10 cellular contexts compared by ENCODE assay signal in genomic region chr7:28570113-28570969, GRCh38.
DNase-seq lines count a peak whose midpoint lies in the region; ATAC-seq and TF ChIP-seq lines count a peak whose summit lies in the region.
"Had no signal": no experiment of that assay in that cellular context is flagged by ENCODE, and none has a peak within 500 bp of the region (broad histone marks: within the 10 kb centered on the region; RNA-seq: fewer than 3 reads in every experiment).

No MANE protein-coding gene starts in this region.

- H3K27ac Mint-ChIP-seq in HFFc6, result peak overlapping the region; percentile 54; the same call in 1 of the 2 replicates
- no peak overlapping the region for H3K27ac Mint-ChIP-seq in memory B cell
- H3K27ac Mint-ChIP-seq: T-helper 1 cell treated with Interleukin-12 subunit alpha and Interleukin-12 subunit beta and Interleukin-4 antibody, amounts not matched to agents 30 μg/mL and 1 μg/mL, for 36 hours had no signal

- no peak overlapping the region for H3K27ac ChIP-seq in A673 (ENCODE audit: low read depth, low read length, poor library complexity, severe bottlenecking)
- H3K27ac ChIP-seq: neutrophil had no signal

- POLR2A ChIA-PET in A673 (lab: Charles Lee; ENCODE audit: low non-redundant PET), result no interaction called here

- CTCF ChIA-PET in A673 (lab: Charles Lee), result no interaction called here

- intact Hi-C loops in A673 (cut with micrococcal nuclease; ENCODE audit: unreplicated experiment), result no loop called here

- H3K9me3 ChIP-seq in A673 (ENCODE audit: low read depth, low read length, poor library complexity, severe bottlenecking), result no peaks in the 10 kb centered on the region
- H3K9me3 ChIP-seq: neutrophil had no signal

- BruUV-seq in A673 (replicated peaks; lab: Mats Ljungman, UMichigan), result no TSS peak

- no peaks in the 10 kb centered on the region for H3K36me3 ChIP-seq in A673 (ENCODE audit: insufficient read depth, low read length, poor library complexity, severe bottlenecking)
- H3K36me3 ChIP-seq: neutrophil had no signal

- ATAC-seq in GM18520 (IDR thresholded peaks at IDR 0.05; ENCODE audit: unreplicated experiment), result peak; percentile 46
- peak; percentile 57 for ATAC-seq in HG03521 (IDR thresholded peaks at IDR 0.05; ENCODE audit: unreplicated experiment)
- ATAC-seq in memory B cell (ENCODE audit: low read depth), result peak; percentile 85

- no peak overlapping the region for H3K4me3 ChIP-seq in A673 (ENCODE audit: low read depth, low read length, poor library complexity, severe bottlenecking)

- H3K36me3 Mint-ChIP-seq in HFFc6 (ENCODE audit: low read depth) (peaks cover 9% of the 10 kb centered on the region; the same call in 1 of the 2 replicates), memory B cell (no peaks in the 10 kb centered on the region)

- TF ChIP-seq CTCF in HFFc6 (IDR thresholded peaks at IDR 0.05) (no peak), A673 (conservative IDR thresholded peaks at IDR 0.05; ENCODE audit: low read depth, low read length) (no peak)

- H3K4me1 Mint-ChIP-seq in HFFc6 (ENCODE audit: low read depth) (peaks cover 21% of the 10 kb centered on the region; the same call in 1 of the 2 replicates), memory B cell (peaks cover 12% of the 10 kb centered on the region)

- H3K27me3 ChIP-seq in A673 (replicated peaks; ENCODE audit: insufficient read depth, low read depth, low read length, poor library complexity), result peaks cover 78% of the 10 kb centered on the region

- peaks cover 21% of the 10 kb centered on the region for H3K4me1 ChIP-seq in A673 (ENCODE audit: insufficient read depth, low read length, poor library complexity, severe bottlenecking)

- H3K9me3 Mint-ChIP-seq in HFFc6 (no peaks in the 10 kb centered on the region; the same call in 1 of the 2 replicates), memory B cell (no peaks in the 10 kb centered on the region)
- H3K9me3 Mint-ChIP-seq: T-helper 1 cell treated with Interleukin-12 subunit alpha and Interleukin-12 subunit beta and Interleukin-4 antibody, amounts not matched to agents 30 μg/mL and 1 μg/mL, for 36 hours had no signal

- H3K27me3 Mint-ChIP-seq in HFFc6 (ENCODE audit: insufficient read depth) (no peaks in the 10 kb centered on the region), memory B cell (peaks cover 24% of the 10 kb centered on the region)

- DNase-seq in HFFc6 (no peak), memory B cell (ENCODE audit: low spot score in 2 of 2) (peak; percentile 4 to 21), A673 (ENCODE audit: low spot score) (no peak), inferior parietal cortex (ENCODE audit: extremely low spot score) (no peak), T-helper 2 cell (no peak), AG08395 (ENCODE audit: low spot score) (no peak)

- H3K4me3 Mint-ChIP-seq in HFFc6 (no peak overlapping the region), memory B cell (no peak overlapping the region)
- H3K4me3 Mint-ChIP-seq: T-helper 1 cell treated with Interleukin-12 subunit alpha and Interleukin-12 subunit beta and Interleukin-4 antibody, amounts not matched to agents 30 μg/mL and 1 μg/mL, for 36 hours had no signal

Comparison
In these comparisons a context has a peak if more than half of its experiments do, and no peak if none do; other contexts are left out.
1. DNase-seq: peak in memory B cell (2 of 2); none in HFFc6 (single experiment), A673 (single experiment), inferior parietal cortex (single experiment), T-helper 2 cell (0 of 5) and AG08395 (single experiment).
2. Peak in every context shown above with its lines, with median percentiles within 50 percentile points of each other: ATAC-seq.